Comparison of ENCODE assay signal across 8 cellular contexts in the genomic region with DNA sequence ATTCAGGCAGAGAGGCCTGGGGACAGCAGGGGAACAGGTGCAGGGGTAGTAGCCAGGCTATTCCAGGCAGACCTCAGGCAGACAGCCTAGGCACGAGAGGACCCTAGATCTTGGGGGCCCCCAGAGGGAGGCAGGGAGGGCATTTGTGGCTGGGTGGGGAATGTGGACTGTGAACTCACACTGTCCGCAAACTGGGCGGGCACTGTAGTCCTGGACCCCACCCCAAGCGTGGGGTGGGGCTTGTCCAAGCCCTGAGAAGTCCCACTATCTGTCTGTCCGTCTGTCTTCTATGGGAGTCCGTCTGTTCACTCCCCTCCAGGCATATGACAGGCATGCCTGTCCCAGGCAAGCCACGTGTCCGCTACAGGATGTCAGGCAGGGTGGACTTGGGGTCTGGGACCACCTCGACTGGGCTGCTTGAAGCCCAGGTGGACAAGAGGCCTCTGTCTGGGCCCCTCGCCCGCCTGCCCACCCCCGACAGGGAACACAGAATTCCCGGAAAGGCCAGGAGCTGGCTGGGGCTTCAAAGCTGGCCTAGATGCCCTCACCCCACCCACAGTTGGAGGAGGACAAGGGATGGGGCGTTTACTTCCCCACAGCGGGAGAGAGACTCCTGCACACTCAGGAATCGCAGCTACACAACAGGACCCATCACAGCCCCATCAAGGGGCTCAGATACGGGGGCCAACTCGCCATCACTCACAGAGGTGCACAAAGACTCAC. TPM values are rescaled to one million over a fixed set of nuclear protein-coding genes. Genes with fewer than 3 reads are reported as not detected.
DNase-seq lines count a peak whose midpoint lies in the region; ATAC-seq, FAIRE-seq and TF ChIP-seq lines count a peak whose summit lies in the region.

A gene (minus strand): TSS at position 151 of the 723 bp plus-strand sequence. CDS start 2,336 bp downstream, outside the sequence.

- peak within 1 kb of the TSS; percentile 81; the same call in 1 of the 2 replicates for H3K27ac Mint-ChIP-seq in GM23338
- H3K27ac Mint-ChIP-seq in progenitor cell of endocrine pancreas, result no peak within 1 kb of the TSS

- FAIRE-seq in frontal cortex (lab: Jason Lieb, UNC), result no peak

- no peaks in the 10 kb centered on the region for H3K9me3 ChIP-seq in WERI-Rb-1 (ENCODE audit: severe bottlenecking)

- no peak for ATAC-seq in GM23338

- H3K4me1 ChIP-seq in GM23338 (ENCODE audit: insufficient read depth), result peaks cover 4% of the 10 kb centered on the region; the same call in 1 of the 2 replicates

- no peak within 1 kb of the TSS for H3K27ac ChIP-seq in GM23338 (ENCODE audit: low read depth)
- H3K27ac ChIP-seq in WERI-Rb-1, result peak within 1 kb of the TSS; percentile 90
- peak within 1 kb of the TSS in 16 of 21 experiments; percentile 21 to 83 (median 64) for H3K27ac ChIP-seq in skin epidermis
- no peak within 1 kb of the TSS for H3K27ac ChIP-seq in substantia nigra (ENCODE audit: low read depth, low read length, poor library complexity, severe bottlenecking)

- no peaks in the 10 kb centered on the region for H3F3A ChIP-seq in GM23338 (replicated peaks; ENCODE audit: low read depth)

- H3K36me3 Mint-ChIP-seq in GM23338 (ENCODE audit: low read depth) (peaks cover 20% of the 10 kb centered on the region), progenitor cell of endocrine pancreas (ENCODE audit: insufficient read depth) (no peaks in the 10 kb centered on the region)

- H3K27me3 ChIP-seq in GM23338 (ENCODE audit: insufficient read depth) (no peaks in the 10 kb centered on the region), WERI-Rb-1 (ENCODE audit: insufficient read depth, low read depth, severe bottlenecking) (no peaks in the 10 kb centered on the region)

- DNase-seq in GM23338 (ENCODE audit: low spot score) (no peak), WERI-Rb-1 (no peak), frontal cortex (ENCODE audit: low spot score in 2 of 2) (no peak), DMS153 treated with DMSO at 0.1 percent for 48 hours (lab: John Stamatoyannopoulos, UW; ENCODE audit: unreplicated experiment) (no peak), substantia nigra (lab: John Stamatoyannopoulos, UW) (no peak), progenitor cell of endocrine pancreas (ENCODE audit: low spot score, unreplicated experiment) (no peak), medulla oblongata (ENCODE audit: extremely low spot score) (no peak)

- no peaks in the 10 kb centered on the region for H4K20me1 ChIP-seq in GM23338 (replicated peaks; ENCODE audit: insufficient read depth)

- peaks cover 48% of the 10 kb centered on the region for H3K4me1 Mint-ChIP-seq in GM23338
- H3K4me1 Mint-ChIP-seq in progenitor cell of endocrine pancreas (ENCODE audit: low read depth), result peaks cover 15% of the 10 kb centered on the region

- TF ChIP-seq CTCF in GM23338 (conservative IDR thresholded peaks at IDR 0.05; ENCODE audit: low read depth in 2 of 2), result no peak
- no peak for TF ChIP-seq CTCF in WERI-Rb-1 (IDR thresholded peaks at IDR 0.05; ENCODE audit: low read depth, low read length)
- no peak for TF ChIP-seq CTCF in progenitor cell of endocrine pancreas (IDR thresholded peaks at IDR 0.05; ENCODE audit: unreplicated experiment)

- no peak within 1 kb of the TSS for H2AFZ ChIP-seq in GM23338

- H3K4me3 ChIP-seq in GM23338, result peak within 1 kb of the TSS; percentile 68
- peak within 1 kb of the TSS; percentile 50 for H3K4me3 ChIP-seq in WERI-Rb-1 (ENCODE audit: low read depth, low read length)
- peak within 1 kb of the TSS; percentile 19 to 40 (median 30) for H3K4me3 ChIP-seq in skin epidermis

- peak within 1 kb of the TSS; percentile 97 for H3K4me3 Mint-ChIP-seq in GM23338
- H3K4me3 Mint-ChIP-seq in progenitor cell of endocrine pancreas (ENCODE audit: low read depth), result no peak within 1 kb of the TSS

- H3K9me3 Mint-ChIP-seq in GM23338 (no peaks in the 10 kb centered on the region; the same call in none of the 3 replicates), progenitor cell of endocrine pancreas (ENCODE audit: low read depth) (peaks cover 12% of the 10 kb centered on the region)

- 0 out of 2 replicates have a peak, but pooled peaks cover 12% of the 10 kb centered on the region for H3K79me2 ChIP-seq in GM23338 (replicated peaks; ENCODE audit: insufficient read depth)

- no peaks in the 10 kb centered on the region for H3K36me3 ChIP-seq in GM23338 (ENCODE audit: insufficient read depth)
- H3K36me3 ChIP-seq in WERI-Rb-1, result peaks cover 25% of the 10 kb centered on the region

- no peaks in the 10 kb centered on the region for H3K9me2 ChIP-seq in GM23338 (ENCODE audit: insufficient read depth)

- H3K4me2 ChIP-seq in GM23338, result peak within 1 kb of the TSS; percentile 84

- H3K27me3 Mint-ChIP-seq in GM23338 (ENCODE audit: insufficient read depth, low read depth, poor library complexity) (peaks cover 13% of the 10 kb centered on the region), progenitor cell of endocrine pancreas (peaks cover 30% of the 10 kb centered on the region)

TF ChIP-seq in GM23338, 12 proteins besides CTCF, POLR2A, EP300 and RAD21 (continues in another document):
- TF ChIP-seq ZNF331 (CRISPR knock-in tag; IDR thresholded peaks at IDR 0.05; ENCODE audit: low read depth), result no peak
- TF ChIP-seq, protein P1, sequence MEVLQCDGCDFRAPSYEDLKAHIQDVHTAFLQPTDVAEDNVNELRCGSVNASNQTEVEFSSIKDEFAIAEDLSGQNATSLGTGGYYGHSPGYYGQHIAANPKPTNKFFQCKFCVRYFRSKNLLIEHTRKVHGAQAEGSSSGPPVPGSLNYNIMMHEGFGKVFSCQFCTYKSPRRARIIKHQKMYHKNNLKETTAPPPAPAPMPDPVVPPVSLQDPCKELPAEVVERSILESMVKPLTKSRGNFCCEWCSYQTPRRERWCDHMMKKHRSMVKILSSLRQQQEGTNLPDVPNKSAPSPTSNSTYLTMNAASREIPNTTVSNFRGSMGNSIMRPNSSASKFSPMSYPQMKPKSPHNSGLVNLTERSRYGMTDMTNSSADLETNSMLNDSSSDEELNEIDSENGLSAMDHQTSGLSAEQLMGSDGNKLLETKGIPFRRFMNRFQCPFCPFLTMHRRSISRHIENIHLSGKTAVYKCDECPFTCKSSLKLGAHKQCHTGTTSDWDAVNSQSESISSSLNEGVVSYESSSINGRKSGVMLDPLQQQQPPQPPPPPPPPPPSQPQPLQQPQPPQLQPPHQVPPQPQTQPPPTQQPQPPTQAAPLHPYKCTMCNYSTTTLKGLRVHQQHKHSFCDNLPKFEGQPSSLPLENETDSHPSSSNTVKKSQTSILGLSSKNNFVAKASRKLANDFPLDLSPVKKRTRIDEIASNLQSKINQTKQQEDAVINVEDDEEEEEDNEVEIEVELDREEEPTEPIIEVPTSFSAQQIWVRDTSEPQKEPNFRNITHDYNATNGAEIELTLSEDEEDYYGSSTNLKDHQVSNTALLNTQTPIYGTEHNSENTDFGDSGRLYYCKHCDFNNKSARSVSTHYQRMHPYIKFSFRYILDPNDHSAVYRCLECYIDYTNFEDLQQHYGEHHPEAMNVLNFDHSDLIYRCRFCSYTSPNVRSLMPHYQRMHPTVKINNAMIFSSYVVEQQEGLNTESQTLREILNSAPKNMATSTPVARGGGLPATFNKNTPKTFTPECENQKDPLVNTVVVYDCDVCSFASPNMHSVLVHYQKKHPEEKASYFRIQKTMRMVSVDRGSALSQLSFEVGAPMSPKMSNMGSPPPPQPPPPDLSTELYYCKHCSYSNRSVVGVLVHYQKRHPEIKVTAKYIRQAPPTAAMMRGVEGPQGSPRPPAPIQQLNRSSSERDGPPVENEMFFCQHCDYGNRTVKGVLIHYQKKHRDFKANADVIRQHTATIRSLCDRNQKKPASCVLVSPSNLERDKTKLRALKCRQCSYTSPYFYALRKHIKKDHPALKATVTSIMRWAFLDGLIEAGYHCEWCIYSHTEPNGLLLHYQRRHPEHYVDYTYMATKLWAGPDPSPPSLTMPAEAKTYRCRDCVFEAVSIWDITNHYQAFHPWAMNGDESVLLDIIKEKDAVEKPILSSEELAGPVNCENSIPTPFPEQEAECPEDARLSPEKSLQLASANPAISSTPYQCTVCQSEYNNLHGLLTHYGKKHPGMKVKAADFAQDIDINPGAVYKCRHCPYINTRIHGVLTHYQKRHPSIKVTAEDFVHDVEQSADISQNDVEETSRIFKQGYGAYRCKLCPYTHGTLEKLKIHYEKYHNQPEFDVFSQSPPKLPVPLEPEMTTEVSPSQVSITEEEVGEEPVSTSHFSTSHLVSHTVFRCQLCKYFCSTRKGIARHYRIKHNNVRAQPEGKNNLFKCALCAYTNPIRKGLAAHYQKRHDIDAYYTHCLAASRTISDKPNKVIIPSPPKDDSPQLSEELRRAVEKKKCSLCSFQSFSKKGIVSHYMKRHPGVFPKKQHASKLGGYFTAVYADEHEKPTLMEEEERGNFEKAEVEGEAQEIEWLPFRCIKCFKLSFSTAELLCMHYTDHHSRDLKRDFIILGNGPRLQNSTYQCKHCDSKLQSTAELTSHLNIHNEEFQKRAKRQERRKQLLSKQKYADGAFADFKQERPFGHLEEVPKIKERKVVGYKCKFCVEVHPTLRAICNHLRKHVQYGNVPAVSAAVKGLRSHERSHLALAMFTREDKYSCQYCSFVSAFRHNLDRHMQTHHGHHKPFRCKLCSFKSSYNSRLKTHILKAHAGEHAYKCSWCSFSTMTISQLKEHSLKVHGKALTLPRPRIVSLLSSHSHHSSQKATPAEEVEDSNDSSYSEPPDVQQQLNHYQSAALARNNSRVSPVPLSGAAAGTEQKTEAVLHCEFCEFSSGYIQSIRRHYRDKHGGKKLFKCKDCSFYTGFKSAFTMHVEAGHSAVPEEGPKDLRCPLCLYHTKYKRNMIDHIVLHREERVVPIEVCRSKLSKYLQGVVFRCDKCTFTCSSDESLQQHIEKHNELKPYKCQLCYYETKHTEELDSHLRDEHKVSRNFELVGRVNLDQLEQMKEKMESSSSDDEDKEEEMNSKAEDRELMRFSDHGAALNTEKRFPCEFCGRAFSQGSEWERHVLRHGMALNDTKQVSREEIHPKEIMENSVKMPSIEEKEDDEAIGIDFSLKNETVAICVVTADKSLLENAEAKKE (CRISPR knock-in tag; IDR thresholded peaks at IDR 0.05), result no peak

RNA-seq across cellular contexts. Expression of the gene that starts here (rescaled TPM):
- total RNA-seq in GM23338 (2014; rRNA removed; shearing (Covaris generic)), result 47.0 and 47.7 TPM in 2 replicates
- 20.7 and 24.6 TPM in 2 replicates for polyA plus RNA-seq in GM23338 (2016; fragmentation: Nextera tagmentation; extraction: Ambion mirVana)
- total RNA-seq in frontal cortex (25.3 TPM), progenitor cell of endocrine pancreas (0.33 and 0.74 TPM in 2 replicates)

Comparison
In these comparisons a context has a peak if more than half of its experiments do, and no peak if none do; other contexts are left out.
1. RNA of the gene that starts here (total RNA-seq): 47.0 to 47.7 TPM in GM23338 and 25.3 TPM in frontal cortex (single experiment); 0.33 to 0.74 TPM in progenitor cell of endocrine pancreas; every median in the first group is over 10 times any median in the second.
2. H3K27ac ChIP-seq: peak in WERI-Rb-1 (single experiment) and skin epidermis (16 of 21); none in GM23338 (single experiment) and substantia nigra (single experiment).
3. Peak in every context shown above with its lines, with median percentiles within 50 percentile points of each other: H3K4me3 ChIP-seq.